In genomic region chr17:37309051-37309450, GRCh38 we compare ENCODE assay signal across 1 cellular context.
TF ChIP-seq lines count a peak whose summit lies in the region.

No MANE protein-coding gene starts in this region.

TF ChIP-seq in GM23338, 12 proteins besides CTCF, POLR2A, EP300 and RAD21 (continued from another document):
- TF ChIP-seq ETS1 (IDR thresholded peaks at IDR 0.05) (no peak), ZNF331 (CRISPR knock-in tag; IDR thresholded peaks at IDR 0.05; ENCODE audit: low read depth) (no peak), CREB1 (CRISPR knock-in tag; IDR thresholded peaks at IDR 0.05; ENCODE audit: low read depth) (no peak)
